In genomic region chr12:45235087-45236025, GRCh38 we compare ENCODE assay signal across 8 cellular contexts. TPM values are rescaled to one million over a fixed set of nuclear protein-coding genes. Genes with fewer than 3 reads are reported as not detected.
DNase-seq lines count a peak whose midpoint lies in the region; ATAC-seq and TF ChIP-seq lines count a peak whose summit lies in the region.

No MANE protein-coding gene starts in this region.

- TF ChIP-seq POLR2A in erythroblast (IDR thresholded peaks at IDR 0.05; ENCODE audit: low read length) = no peak

- TF ChIP-seq CTCF in fibroblast of pulmonary artery (IDR thresholded peaks at IDR 0.05; ENCODE audit: low read length, missing control alignments) (no peak), progenitor cell of endocrine pancreas (IDR thresholded peaks at IDR 0.05; ENCODE audit: unreplicated experiment) (no peak)

- peak; percentile 57 to 69 for ATAC-seq in activated T-cell treated with anti-CD3 and anti-CD28 coated beads, Interleukin-2, amount 50 U/mL, for 4 hours
- ATAC-seq in GM21526 (IDR thresholded peaks at IDR 0.05; ENCODE audit: low FRiP score, unreplicated experiment) = no peak
- ATAC-seq in GM18520 (IDR thresholded peaks at IDR 0.05; ENCODE audit: unreplicated experiment) = no peak

- H3K27ac Mint-ChIP-seq in progenitor cell of endocrine pancreas = peak overlapping the region; percentile 87

- no peak for DNase-seq in activated T-cell treated with anti-CD3 and anti-CD28 coated beads, Interleukin-2, amount 50 U/mL, for 4 hours
- no peak for DNase-seq in activated T-cell treated with anti-CD3 and anti-CD28 coated beads, Interleukin-2, amount 50 U/mL, for 1 hour
- DNase-seq in SW480 (ENCODE audit: low spot score) (peak; percentile 62), fibroblast of pulmonary artery (ENCODE audit: low read depth) (peak; percentile 57), progenitor cell of endocrine pancreas (ENCODE audit: low spot score, unreplicated experiment) (no peak), erythroblast (lab: John Stamatoyannopoulos, UW) (no peak)

- peaks cover 6% of the 10 kb centered on the region for H3K9me3 Mint-ChIP-seq in activated T-cell treated with anti-CD3 and anti-CD28 coated beads, Interleukin-2, amount 50 U/mL, for 4 hours
- H3K9me3 Mint-ChIP-seq in progenitor cell of endocrine pancreas (ENCODE audit: low read depth) = peaks cover 3% of the 10 kb centered on the region

- no peak overlapping the region for H3K4me3 ChIP-seq in fibroblast of pulmonary artery (replicated peaks; ENCODE audit: low read depth, low read length)

- no peaks in the 10 kb centered on the region for H3K27me3 Mint-ChIP-seq in activated T-cell treated with anti-CD3 and anti-CD28 coated beads, Interleukin-2, amount 50 U/mL, for 4 hours (ENCODE audit: low read depth)
- H3K27me3 Mint-ChIP-seq in progenitor cell of endocrine pancreas = no peaks in the 10 kb centered on the region

- peaks cover 67% of the 10 kb centered on the region for H3K4me1 Mint-ChIP-seq in activated T-cell treated with anti-CD3 and anti-CD28 coated beads, Interleukin-2, amount 50 U/mL, for 4 hours (ENCODE audit: low read depth)
- peaks cover 41% of the 10 kb centered on the region for H3K4me1 Mint-ChIP-seq in progenitor cell of endocrine pancreas (ENCODE audit: low read depth)

- H3K4me3 Mint-ChIP-seq in activated T-cell treated with anti-CD3 and anti-CD28 coated beads, Interleukin-2, amount 50 U/mL, for 4 hours = peak overlapping the region; percentile 37
- no peak overlapping the region for H3K4me3 Mint-ChIP-seq in progenitor cell of endocrine pancreas (ENCODE audit: low read depth)

- peaks cover 7% of the 10 kb centered on the region for H3K36me3 Mint-ChIP-seq in activated T-cell treated with anti-CD3 and anti-CD28 coated beads, Interleukin-2, amount 50 U/mL, for 4 hours (ENCODE audit: insufficient read depth)
- H3K36me3 Mint-ChIP-seq in progenitor cell of endocrine pancreas (ENCODE audit: insufficient read depth) = peaks cover 4% of the 10 kb centered on the region

RNA-seq across cellular contexts. Expression of gene ANO6, which starts 19.5 kb away (rescaled TPM):
- 10 to 100 TPM; 13.6 to 18.5 (median 16.3) TPM for total RNA-seq in activated T-cell treated with anti-CD3 and anti-CD28 coated beads, Interleukin-2, amount 50 U/mL, for 4 hours
- 39.2 and 43.1 TPM in 2 replicates for total RNA-seq in progenitor cell of endocrine pancreas

Comparison
In these comparisons a context has a peak if more than half of its experiments do, and no peak if none do; other contexts are left out.
1. ATAC-seq: peak in activated T-cell treated with anti-CD3 and anti-CD28 coated beads, Interleukin-2, amount 50 U/mL, for 4 hours (2 of 2); none in GM21526 (single experiment) and GM18520 (single experiment).
2. DNase-seq: peak in SW480 (single experiment) and fibroblast of pulmonary artery (single experiment); none in activated T-cell treated with anti-CD3 and anti-CD28 coated beads, Interleukin-2, amount 50 U/mL, for 4 hours (single experiment), activated T-cell treated with anti-CD3 and anti-CD28 coated beads, Interleukin-2, amount 50 U/mL, for 1 hour (single experiment), progenitor cell of endocrine pancreas (single experiment) and erythroblast (0 of 2).